In the genomic region with DNA sequence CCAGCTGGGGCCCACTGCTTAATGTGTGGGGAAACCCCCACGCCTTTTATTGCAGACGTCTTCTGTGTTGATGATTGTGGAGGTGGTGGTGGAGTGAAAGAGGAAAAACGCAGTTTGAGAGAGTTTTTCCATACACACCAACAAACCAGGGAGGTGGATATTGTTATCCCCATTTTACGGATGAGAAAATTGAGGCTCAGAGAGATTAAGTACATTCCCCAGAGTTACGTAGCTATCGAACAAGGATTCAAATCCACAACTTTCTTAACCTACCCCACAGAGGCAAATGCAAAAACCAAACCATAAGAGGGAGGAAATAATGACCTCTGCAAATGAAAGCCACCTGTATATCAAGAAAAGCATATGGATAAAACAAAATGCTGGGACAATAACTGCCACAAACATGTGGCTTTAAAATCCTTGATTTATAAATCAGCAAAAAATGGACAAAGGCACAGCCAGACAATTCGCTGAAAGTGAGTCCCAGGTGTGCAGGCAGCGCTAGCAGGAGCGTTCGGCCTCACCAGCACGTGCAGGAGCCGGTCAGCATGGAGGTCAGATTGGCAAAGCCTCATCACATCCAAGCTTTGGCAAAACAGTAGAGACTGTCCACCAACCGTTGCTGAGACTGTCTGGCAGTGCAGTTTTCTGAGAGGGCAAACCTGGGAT, we compare ENCODE assay signal across 13 cellular contexts. TPM values are rescaled to one million over a fixed set of nuclear protein-coding genes. Genes with fewer than 3 reads are reported as not detected.
A peak's percentile ranks its signal among the peaks of the same experiment; 100 is the strongest.
DNase-seq lines count a peak whose midpoint lies in the region; ATAC-seq and TF ChIP-seq lines count a peak whose summit lies in the region.
"Had no signal": no experiment of that assay in that cellular context is flagged by ENCODE, and none has a peak within 500 bp of the region (broad histone marks: within the 10 kb centered on the region; RNA-seq: fewer than 3 reads in every experiment).

No MANE protein-coding gene starts in this region.

- DNase-seq in CD8-positive, alpha-beta T cell, result no peak
- no peak for DNase-seq in NT2/D1 (ENCODE audit: low read depth, low spot score)
- DNase-seq in central memory CD8-positive, alpha-beta T cell (ENCODE audit: low spot score in 2 of 2), result no peak
- DNase-seq in neuronal stem cell (ENCODE audit: low spot score), result no peak
- DNase-seq in glomerular visceral epithelial cell (ENCODE audit: extremely low spot score), result no peak
- no peak for DNase-seq in medulla oblongata (ENCODE audit: extremely low spot score)
- no peak for DNase-seq in SHP77 treated with DMSO at 0.1 percent for 48 hours (lab: John Stamatoyannopoulos, UW)
- DNase-seq in KBM-7, result no peak
- DNase-seq: NCI-H1092 had no signal

- H3K9me3 ChIP-seq in CD8-positive, alpha-beta T cell (ENCODE audit: low read length), result no peaks in the 10 kb centered on the region
- peaks cover 13% of the 10 kb centered on the region; the same call in 1 of the 2 replicates for H3K9me3 ChIP-seq in NT2/D1 (ENCODE audit: insufficient read depth, low read length)
- H3K9me3 ChIP-seq in neuronal stem cell (replicated peaks in 1 of 2; ENCODE audit: control insufficient read depth in 2 of 2, insufficient read depth in 1 of 2, low read depth in 1 of 2, low read length in 2 of 2), result peaks cover 3 to 6% of the 10 kb centered on the region in 2 donors
- H3K9me3 ChIP-seq: HAP-1 had no signal

- H3K36me3 ChIP-seq in CD8-positive, alpha-beta T cell (ENCODE audit: insufficient read depth, low read length), result no peaks in the 10 kb centered on the region
- H3K36me3 ChIP-seq in NT2/D1 (ENCODE audit: insufficient read depth, insufficient read length, low read length), result no peaks in the 10 kb centered on the region
- no peaks in the 10 kb centered on the region for H3K36me3 ChIP-seq in neuronal stem cell (replicated peaks in 1 of 2; ENCODE audit: control insufficient read depth in 2 of 2, insufficient read depth in 2 of 2, low read length in 2 of 2)
- H3K36me3 ChIP-seq: cardiac muscle cell, HAP-1 had no signal

- H3K4me2 ChIP-seq in neuronal stem cell (ENCODE audit: insufficient read depth, low read length, poor library complexity, severe bottlenecking), result no peak overlapping the region

- no peak overlapping the region for H4K91ac ChIP-seq in neuronal stem cell (ENCODE audit: low read depth, low read length, poor library complexity)

- no peaks in the 10 kb centered on the region for H3K36me3 Mint-ChIP-seq in CD8-positive, alpha-beta T cell
- no peaks in the 10 kb centered on the region for H3K36me3 Mint-ChIP-seq in central memory CD8-positive, alpha-beta T cell (ENCODE audit: insufficient read depth)

- no peak overlapping the region for H2BK15ac ChIP-seq in neuronal stem cell (ENCODE audit: low read length)

- H3K23ac ChIP-seq in neuronal stem cell (ENCODE audit: low read depth, low read length, poor library complexity), result no peak overlapping the region

- H3K4me3 Mint-ChIP-seq in CD8-positive, alpha-beta T cell, result peak overlapping the region; percentile 68
- peak overlapping the region; percentile 50 for H3K4me3 Mint-ChIP-seq in central memory CD8-positive, alpha-beta T cell

- CTCF ChIA-PET in CD8-positive, alpha-beta T cell (lab: Charles Lee), result interaction anchor here (0.7 to 3.2 kb wide), 4 partner anchors 21 to 70 kb away, joined by 3 to 10 read pairs (median 6); no protein-coding TSS in a partner anchor

- H3K9ac ChIP-seq in NT2/D1 (ENCODE audit: insufficient read length, low read depth), result peak overlapping the region; percentile 53
- no peak overlapping the region for H3K9ac ChIP-seq in neuronal stem cell (ENCODE audit: low read depth, low read length, poor library complexity)

- in situ Hi-C loops in KBM-7 (cut with MboI; ENCODE audit: low pct_unique_long_range_greater_than_20kb, low sequenced_read_pairs), result no loop called here

- no peaks in the 10 kb centered on the region for H3K9me3 Mint-ChIP-seq in CD8-positive, alpha-beta T cell
- H3K9me3 Mint-ChIP-seq in central memory CD8-positive, alpha-beta T cell, result no peaks in the 10 kb centered on the region

- no peaks in the 10 kb centered on the region for H3K79me1 ChIP-seq in neuronal stem cell (ENCODE audit: low read depth, low read length)

- peak overlapping the region; percentile 48 for H2BK12ac ChIP-seq in neuronal stem cell (ENCODE audit: low read length)

- no peak overlapping the region for H2BK120ac ChIP-seq in neuronal stem cell (ENCODE audit: low read depth, low read length)

- WGBS in neuronal stem cell (ENCODE audit: extremely low coverage in 2 of 2, insufficient read length in 2 of 2, insufficient replicate concordance in 1 of 2), 2 donors, result no CpG with 5 or more reads among the region's 13 CpGs

- peaks cover 29% of the 10 kb centered on the region for H3K4me1 ChIP-seq in CD8-positive, alpha-beta T cell (ENCODE audit: insufficient read depth, low read length)
- peaks cover 21% of the 10 kb centered on the region for H3K4me1 ChIP-seq in NT2/D1 (ENCODE audit: insufficient read depth, insufficient read length)
- peaks cover 6 to 11% of the 10 kb centered on the region in 2 donors for H3K4me1 ChIP-seq in neuronal stem cell (ENCODE audit: control insufficient read depth in 2 of 2, insufficient read depth in 1 of 2, low read depth in 1 of 2, low read length in 2 of 2)
- H3K4me1 ChIP-seq: HAP-1 had no signal

- no peak for ATAC-seq in CD8-positive, alpha-beta T cell
- no peak for ATAC-seq in central memory CD8-positive, alpha-beta T cell (replicated peaks; ENCODE audit: extremely low read depth, poor library complexity, severe bottlenecking)

- H3K27me3 ChIP-seq in CD8-positive, alpha-beta T cell (ENCODE audit: insufficient read depth, low read length), result no peaks in the 10 kb centered on the region
- H3K27me3 ChIP-seq in NT2/D1 (ENCODE audit: insufficient read depth, insufficient read length) (no peaks in the 10 kb centered on the region), neuronal stem cell (ENCODE audit: control insufficient read depth in 3 of 3, insufficient read depth in 3 of 3, low read depth in 1 of 3, low read length in 3 of 3) (peaks cover 0 to 3% (median 2%) of the 10 kb centered on the region in 3 experiments)
- H3K27me3 ChIP-seq: cardiac muscle cell had no signal

- H3K27ac Mint-ChIP-seq in CD8-positive, alpha-beta T cell, result peak overlapping the region; percentile 94
- H3K27ac Mint-ChIP-seq in central memory CD8-positive, alpha-beta T cell (ENCODE audit: low read depth), result peak overlapping the region; percentile 73

- no peak for TF ChIP-seq CTCF in CD8-positive, alpha-beta T cell (IDR thresholded peaks at IDR 0.05)

- no peak overlapping the region for H3K14ac ChIP-seq in neuronal stem cell (ENCODE audit: low read length)

- intact Hi-C loops in CD8-positive, alpha-beta T cell (cut with DNase I, micrococcal nuclease), result loop anchor here (1.0 to 5.0 kb wide), 2 partner anchors 69 to 72 kb away; no protein-coding TSS in a partner anchor

- peak overlapping the region; percentile 67 for H3K27ac ChIP-seq in CD8-positive, alpha-beta T cell (ENCODE audit: low read depth, low read length)
- no peak overlapping the region for H3K27ac ChIP-seq in neuronal stem cell (replicated peaks; ENCODE audit: low read length)
- H3K27ac ChIP-seq: cardiac muscle cell had no signal

- H3K4ac ChIP-seq in neuronal stem cell (ENCODE audit: low read length), result no peak overlapping the region

- H2AK5ac ChIP-seq in neuronal stem cell (ENCODE audit: low read depth, low read length), result no peak overlapping the region

- H3K4me3 ChIP-seq in CD8-positive, alpha-beta T cell (ENCODE audit: low read depth, low read length), result peak overlapping the region; percentile 23
- H3K4me3 ChIP-seq in NT2/D1 (ENCODE audit: insufficient read length, low read depth) (no peak overlapping the region), neuronal stem cell (ENCODE audit: low read length in 2 of 2) (no peak overlapping the region)
- H3K4me3 ChIP-seq: cardiac muscle cell, HAP-1 had no signal

- no peaks in the 10 kb centered on the region for H3K27me3 Mint-ChIP-seq in CD8-positive, alpha-beta T cell (ENCODE audit: low read depth)
- peaks cover 13% of the 10 kb centered on the region for H3K27me3 Mint-ChIP-seq in central memory CD8-positive, alpha-beta T cell

- H2AFZ ChIP-seq in neuronal stem cell (ENCODE audit: low read length), result peak overlapping the region; percentile 82

- H3K18ac ChIP-seq in neuronal stem cell (ENCODE audit: low read length), result peak overlapping the region; percentile 21

- no peak overlapping the region for H4K8ac ChIP-seq in neuronal stem cell (ENCODE audit: low read depth, low read length)

- peaks cover 28% of the 10 kb centered on the region for H3K4me1 Mint-ChIP-seq in CD8-positive, alpha-beta T cell (ENCODE audit: low read depth)
- H3K4me1 Mint-ChIP-seq in central memory CD8-positive, alpha-beta T cell, result peaks cover 15% of the 10 kb centered on the region

- POLR2A ChIA-PET in CD8-positive, alpha-beta T cell (lab: Charles Lee), result interaction anchor here (0.9 to 2.0 kb wide), 3 partner anchors 10 to 14 kb away, joined by 3 to 5 read pairs (median 4); no protein-coding TSS in a partner anchor

- no peak overlapping the region for H2BK5ac ChIP-seq in neuronal stem cell (ENCODE audit: low read length)

RNA-seq across cellular contexts. Expression of gene RAB17, which starts 12.6 kb away (rescaled TPM):
- total RNA-seq in CD8-positive, alpha-beta T cell, result not detected
- 0.15 TPM for polyA plus RNA-seq in neuronal stem cell (2013, experiment 1 of 2)
- polyA plus RNA-seq in neuronal stem cell (2013, experiment 2 of 2), result not detected

RNA-seq across cellular contexts. Expression of gene LRRFIP1, which starts 24.2 kb away (rescaled TPM):
- 100 to 1,000 TPM; 127 to 128 TPM for total RNA-seq in CD8-positive, alpha-beta T cell
- polyA plus RNA-seq in neuronal stem cell (2013, experiment 1 of 2), result 30.3 TPM
- polyA plus RNA-seq in neuronal stem cell (2013, experiment 2 of 2), result 33.9 TPM

RNA-seq across cellular contexts. Expression of gene PRLH, which starts 36.8 kb away (rescaled TPM):
- not detected for total RNA-seq in CD8-positive, alpha-beta T cell
- not detected for polyA plus RNA-seq in neuronal stem cell (2013, experiment 1 of 2)
- not detected for polyA plus RNA-seq in neuronal stem cell (2013, experiment 2 of 2)
- total RNA-seq: cardiac muscle cell, frontal cortex, RPMI7951 had no signal
- polyA plus RNA-seq: cardiac muscle cell had no signal
